Comparison of ENCODE assay signal across 25 cellular contexts in the genomic region with DNA sequence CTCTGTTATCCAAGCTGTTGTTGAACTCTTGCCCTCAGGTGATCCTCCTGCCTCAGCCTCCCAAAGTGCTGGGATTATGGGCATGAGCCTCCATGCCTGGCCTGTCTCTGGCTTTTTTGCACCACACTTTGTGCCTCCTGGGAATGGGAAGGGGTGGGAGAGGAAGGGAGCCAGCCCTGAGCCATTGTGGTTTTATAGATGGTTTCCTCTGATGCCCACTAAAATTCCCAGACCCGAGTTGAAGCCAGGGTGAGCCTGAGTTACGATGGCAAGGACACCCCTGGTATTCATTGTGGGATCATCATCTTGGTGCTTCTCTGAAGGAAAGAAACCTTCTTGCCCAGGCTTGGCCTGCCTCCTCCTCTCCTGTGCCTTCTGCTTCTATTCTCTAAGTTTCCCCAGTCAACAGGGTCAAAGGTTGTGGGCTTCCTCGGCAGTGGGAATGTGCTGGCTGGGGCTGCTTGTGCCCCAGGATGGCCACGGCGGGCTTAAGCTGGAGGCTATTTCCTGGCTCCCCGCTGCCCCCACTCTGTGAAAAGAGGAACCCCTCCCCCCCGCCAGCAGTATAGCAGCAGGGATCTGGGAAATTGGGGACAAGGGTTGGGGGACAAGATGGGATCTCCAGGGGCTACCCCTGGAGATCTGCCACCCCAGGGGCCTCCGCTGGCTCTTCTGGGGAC.
DNase-seq lines count a peak whose midpoint lies in the region; ATAC-seq and TF ChIP-seq lines count a peak whose summit lies in the region.
"Had no signal": no experiment of that assay in that cellular context is flagged by ENCODE, and none has a peak within 500 bp of the region (broad histone marks: within the 10 kb centered on the region; RNA-seq: fewer than 3 reads in every experiment).

No MANE protein-coding gene starts in this region.

- peaks cover 42% of the 10 kb centered on the region for H3K36me3 ChIP-seq in left ventricle myocardium inferior
- peaks cover 21 to 43% of the 10 kb centered on the region in 2 donors for H3K36me3 ChIP-seq in stomach smooth muscle (ENCODE audit: control insufficient read depth in 2 of 2, insufficient read depth in 2 of 2, low read length in 2 of 2)
- H3K36me3 ChIP-seq: ovary, uterus had no signal

- TF ChIP-seq CTCF in left ventricle myocardium inferior (IDR thresholded peaks at IDR 0.05; ENCODE audit: borderline replicate concordance), result no peak
- TF ChIP-seq CTCF in VCaP (conservative IDR thresholded peaks at IDR 0.05), result no peak
- no peak for TF ChIP-seq CTCF in omental fat pad (IDR thresholded peaks at IDR 0.05)

- no peaks in the 10 kb centered on the region for H3K9me3 ChIP-seq in left ventricle myocardium inferior (replicated peaks)
- H3K9me3 ChIP-seq in stomach smooth muscle (ENCODE audit: control insufficient read depth in 2 of 2, low read length in 2 of 2), result no peaks in the 10 kb centered on the region
- H3K9me3 ChIP-seq: BE2C, ovary, uterus had no signal

- ATAC-seq in Right ventricle myocardium superior (ENCODE audit: poor library complexity) (no peak), left lobe of liver (peak; percentile 12), omental fat pad (ENCODE audit: low FRiP score) (no peak), HG02852 (IDR thresholded peaks at IDR 0.05; ENCODE audit: unreplicated experiment) (no peak)
- ATAC-seq: activated CD4-positive, CD25-positive, alpha-beta regulatory T cell treated with anti-CD3 and anti-CD28 coated beads, Interleukin-2, amount 50 U/mL, for 24 hours; HCT116; natural killer cell treated with Interleukin-12 subunit alpha and Interleukin-12 subunit beta and Interleukin-15 and Interleukin-18, amount 100 ng/mL, for 72 hours had no signal

- H3K4me3 ChIP-seq in left ventricle myocardium inferior (no peak overlapping the region), stomach smooth muscle (ENCODE audit: low read length in 2 of 2) (no peak overlapping the region)
- H3K4me3 ChIP-seq: ovary, uterus had no signal

- no peak for DNase-seq in left ventricle myocardium inferior
- DNase-seq in Right ventricle myocardium superior, result no peak
- no peak for DNase-seq in left lobe of liver (ENCODE audit: low spot score)
- no peak for DNase-seq in COLO668 (lab: John Stamatoyannopoulos, UW; ENCODE audit: unreplicated experiment)
- no peak for DNase-seq in omental fat pad (ENCODE audit: low spot score)
- DNase-seq: activated CD4-positive, alpha-beta memory T cell treated with anti-CD3 and anti-CD28 coated beads for 36 hours; activated gamma-delta T cell treated with Interleukin-2 at 50 U/mL for 16 hours; activated T-cell treated with anti-CD3 and anti-CD28 coated beads for 4 hours; BE2C; brain microvascular endothelial cell; effector CD8-positive, alpha-beta T cell; foreskin fibroblast; hippocampal formation; NCI-H1048; NCI-H2029; NCI-H226; NCI-H82; ovary; uterus had no signal

- no peaks in the 10 kb centered on the region for H3K27me3 ChIP-seq in left ventricle myocardium inferior (ENCODE audit: low read depth)
- no peaks in the 10 kb centered on the region for H3K27me3 ChIP-seq in stomach smooth muscle (ENCODE audit: control insufficient read depth in 1 of 2, insufficient read depth in 2 of 2, low read length in 2 of 2)
- H3K27me3 ChIP-seq: BE2C, brain microvascular endothelial cell, ovary, uterus had no signal

- H3K27ac ChIP-seq in left ventricle myocardium inferior (replicated peaks) (peak overlapping the region; percentile 72), VCaP (peak overlapping the region; percentile 85), stomach smooth muscle (ENCODE audit: low read length) (peak overlapping the region; percentile 67)
- H3K27ac ChIP-seq: brain microvascular endothelial cell, ovary, uterus had no signal

- H3K4me1 ChIP-seq in left ventricle myocardium inferior (peaks cover 48% of the 10 kb centered on the region), stomach smooth muscle (ENCODE audit: control insufficient read depth, insufficient read depth, low read length) (peaks cover 39% of the 10 kb centered on the region)

- H3K9ac ChIP-seq in stomach smooth muscle (ENCODE audit: low read length in 2 of 2), result no peak overlapping the region

- intact Hi-C loops in left ventricle myocardium inferior (cut with micrococcal nuclease) (no loop called here), Right ventricle myocardium superior (cut with DNase I) (no loop called here)
